Comparison of ENCODE assay signal across 27 cellular contexts in the genomic region with DNA sequence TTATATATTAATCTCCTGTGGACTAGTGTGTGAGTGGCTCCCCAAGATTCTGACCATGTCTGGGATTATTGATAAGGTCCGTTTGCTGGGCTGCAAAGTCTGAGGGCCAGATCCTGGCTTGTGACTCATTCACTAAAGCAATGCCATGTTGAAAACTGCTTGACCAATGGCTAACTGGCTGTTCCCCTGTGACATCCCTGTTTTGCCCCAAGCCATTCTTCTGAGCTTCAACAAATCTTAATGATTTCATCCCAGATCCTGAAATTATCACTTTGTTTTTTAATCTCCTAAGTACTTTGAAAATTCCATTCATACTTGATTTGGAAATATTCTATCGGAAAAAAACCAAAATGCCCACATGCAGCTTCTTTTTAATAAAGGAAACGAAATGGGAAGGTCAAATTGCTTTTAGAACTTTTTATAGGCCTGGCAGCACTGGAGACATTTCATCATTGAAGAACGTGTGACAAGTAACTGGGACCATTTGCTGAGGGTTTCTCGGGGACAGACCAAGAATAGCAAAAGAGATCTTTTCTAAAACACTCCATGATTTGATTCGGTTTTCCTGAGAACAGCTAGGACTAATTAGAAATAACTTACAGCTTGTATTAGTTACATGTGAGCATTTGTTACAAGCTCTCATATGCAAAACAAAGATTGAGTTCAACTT.
DNase-seq lines count a peak whose midpoint lies in the region; ATAC-seq and TF ChIP-seq lines count a peak whose summit lies in the region.
"Had no signal": no experiment of that assay in that cellular context is flagged by ENCODE, and none has a peak within 500 bp of the region (broad histone marks: within the 10 kb centered on the region; RNA-seq: fewer than 3 reads in every experiment).

No MANE protein-coding gene starts in this region.

- H3K36me3 Mint-ChIP-seq in HFFc6 (ENCODE audit: low read depth): no peaks in the 10 kb centered on the region
- H3K36me3 Mint-ChIP-seq in osteocyte (ENCODE audit: unreplicated experiment): no peaks in the 10 kb centered on the region
- H3K36me3 Mint-ChIP-seq in immature natural killer cell: no peaks in the 10 kb centered on the region
- H3K36me3 Mint-ChIP-seq: IgD-negative memory B cell had no signal

- peak overlapping the region; percentile 36 for H3K4me3 Mint-ChIP-seq in HFFc6
- no peak overlapping the region for H3K4me3 Mint-ChIP-seq in osteocyte (ENCODE audit: unreplicated experiment)
- no peak overlapping the region for H3K4me3 Mint-ChIP-seq in immature natural killer cell
- H3K4me3 Mint-ChIP-seq: activated B cell treated with CpG ODN at 0.5 μM for 24 hours; activated naive CD8-positive, alpha-beta T cell treated with anti-CD3 and anti-CD28 coated beads, Interleukin-2, amount 50 U/mL, for 24 hours; IgD-negative memory B cell had no signal

- no peaks in the 10 kb centered on the region for H3K27me3 Mint-ChIP-seq in HFFc6 (ENCODE audit: insufficient read depth)
- no peaks in the 10 kb centered on the region for H3K27me3 Mint-ChIP-seq in osteocyte (ENCODE audit: unreplicated experiment)
- peaks cover 0 to 5% (median 0%) of the 10 kb centered on the region in 3 donors for H3K27me3 Mint-ChIP-seq in immature natural killer cell (ENCODE audit: low read depth in 3 of 3)
- H3K27me3 Mint-ChIP-seq: activated B cell treated with CpG ODN at 0.5 μM for 24 hours had no signal

- DNase-seq in AG08395 (ENCODE audit: low spot score) (peak; percentile 33), HFFc6 (no peak), osteocyte (ENCODE audit: extremely low spot score, unreplicated experiment) (no peak), T-helper 1 cell (no peak), immature natural killer cell (no peak), NCI-H1105 treated with DMSO at 0.1 percent for 48 hours (lab: John Stamatoyannopoulos, UW) (no peak)
- DNase-seq: activated B cell treated with CpG ODN at 0.5 μM for 24 hours; activated CD4-positive, alpha-beta T cell treated with anti-CD3 and anti-CD28 coated beads, Interleukin-2, amount 50 U/mL, for 48 hours; activated CD8-positive, alpha-beta memory T cell treated with anti-CD3 and anti-CD28 coated beads, Interleukin-2, amount 50 U/mL, for 48 hours; activated effector memory CD4-positive, alpha-beta T cell treated with Interleukin-2 at 50 U/mL for 16 hours; activated naive CD8-positive, alpha-beta T cell treated with anti-CD3 and anti-CD28 coated beads, Interleukin-2, amount 50 U/mL, for 24 hours; C1 segment of cervical spinal cord; Calu3; dermis blood vessel endothelial cell; lower lobe of right lung; NCI-H1417 treated with DMSO at 0.1 percent for 48 hours; NCI-H2107; NCI-H510A treated with DMSO at 0.1 percent for 48 hours; NK-92 treated with Interleukin-12 subunit alpha and Interleukin-12 subunit beta, amount 100 ng/mL, for 24 hours; Peyer's patch; stimulated activated CD8-positive, alpha-beta memory T cell treated with anti-CD3 and anti-CD28 coated beads, Interleukin-4, amount 100 ng/mL, for 48 hours; T1000 had no signal

- peaks cover 65% of the 10 kb centered on the region for H3K4me1 Mint-ChIP-seq in HFFc6 (ENCODE audit: low read depth)
- H3K4me1 Mint-ChIP-seq in osteocyte (ENCODE audit: unreplicated experiment): peaks cover 53% of the 10 kb centered on the region
- no peaks in the 10 kb centered on the region for H3K4me1 Mint-ChIP-seq in immature natural killer cell
- H3K4me1 Mint-ChIP-seq: activated naive CD8-positive, alpha-beta T cell treated with anti-CD3 and anti-CD28 coated beads, Interleukin-2, amount 50 U/mL, for 24 hours; IgD-negative memory B cell had no signal

- no peaks in the 10 kb centered on the region for H3K9me3 Mint-ChIP-seq in HFFc6
- H3K9me3 Mint-ChIP-seq in osteocyte (ENCODE audit: unreplicated experiment): no peaks in the 10 kb centered on the region
- peaks cover 0 to 4% (median 0%) of the 10 kb centered on the region in 6 donors for H3K9me3 Mint-ChIP-seq in immature natural killer cell
- H3K9me3 Mint-ChIP-seq: activated B cell treated with CpG ODN at 0.5 μM for 24 hours; activated naive CD8-positive, alpha-beta T cell treated with anti-CD3 and anti-CD28 coated beads, Interleukin-2, amount 50 U/mL, for 24 hours had no signal

- ATAC-seq in HG03442 (IDR thresholded peaks at IDR 0.05; ENCODE audit: unreplicated experiment): no peak
- ATAC-seq: activated naive CD8-positive, alpha-beta T cell treated with anti-CD3 and anti-CD28 coated beads, Interleukin-2, amount 50 U/mL, for 24 hours; lower lobe of right lung; SK-N-SH treated with all-trans-retinoic acid at 6 μM for 48 hours had no signal

- H3K27ac Mint-ChIP-seq in HFFc6 (peak overlapping the region; percentile 71), osteocyte (ENCODE audit: unreplicated experiment) (peak overlapping the region; percentile 27), immature natural killer cell (no peak overlapping the region)
- H3K27ac Mint-ChIP-seq: activated B cell treated with CpG ODN at 0.5 μM for 24 hours; activated naive CD8-positive, alpha-beta T cell treated with anti-CD3 and anti-CD28 coated beads, Interleukin-2, amount 50 U/mL, for 24 hours; IgD-negative memory B cell had no signal

- TF ChIP-seq CTCF in HFFc6 (IDR thresholded peaks at IDR 0.05) (no peak), osteocyte (IDR thresholded peaks at IDR 0.05) (no peak)

- peak overlapping the region; percentile 21 for H3K27ac ChIP-seq in cingulate gyrus (ENCODE audit: low read depth, low read length)
- H3K27ac ChIP-seq: hepatocyte, lower lobe of right lung, Peyer's patch had no signal

Comparison
In these comparisons a context has a peak if more than half of its experiments do, and no peak if none do; other contexts are left out.
1. H3K27ac Mint-ChIP-seq: peak in HFFc6 (single experiment) and osteocyte (single experiment); none in immature natural killer cell (0 of 6).